Comparison of ENCODE assay signal across 27 cellular contexts in the genomic region with DNA sequence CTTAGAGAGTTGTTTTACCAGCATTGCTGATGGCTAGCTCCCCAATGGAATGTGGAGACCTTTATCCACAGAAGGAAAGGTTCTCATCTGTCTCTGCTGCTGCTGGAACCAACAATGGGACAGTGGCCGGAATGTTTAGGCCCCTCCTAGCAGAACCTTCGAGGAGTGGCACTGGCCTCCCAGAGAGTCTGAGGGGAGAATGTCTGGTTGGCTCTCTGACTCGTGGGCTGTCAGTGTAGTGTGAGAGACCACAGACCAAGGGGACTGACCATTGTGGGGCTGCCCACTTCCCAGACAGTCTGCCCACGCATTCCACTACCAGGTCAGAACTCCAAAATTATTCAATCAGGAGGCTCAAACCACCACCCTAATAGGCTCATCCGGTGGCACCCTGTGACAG. TPM values are rescaled to one million over a fixed set of nuclear protein-coding genes. Genes with fewer than 3 reads are reported as not detected.
DNase-seq lines count a peak whose midpoint lies in the region; ATAC-seq, FAIRE-seq and TF ChIP-seq lines count a peak whose summit lies in the region.
"Had no signal": no experiment of that assay in that cellular context is flagged by ENCODE, and none has a peak within 500 bp of the region (broad histone marks: within the 10 kb centered on the region; RNA-seq: fewer than 3 reads in every experiment).

No MANE protein-coding gene starts in this region.

- peaks cover 77% of the 10 kb centered on the region for H3K4me1 ChIP-seq in HepG2 (ENCODE audit: insufficient read depth, low read length)
- H3K4me1 ChIP-seq in right lobe of liver: peaks cover 0 to 3% (median 0%) of the 10 kb centered on the region in 4 donors
- H3K4me1 ChIP-seq in sigmoid colon: peaks cover 0 to 77% (median 49%) of the 10 kb centered on the region in 4 donors
- no peaks in the 10 kb centered on the region for H3K4me1 ChIP-seq in OCI-LY7 (ENCODE audit: insufficient read depth, low read length, poor library complexity, severe bottlenecking)
- H3K4me1 ChIP-seq: gastrocnemius medialis had no signal

- BruUV-seq in HepG2 (replicated peaks; lab: Mats Ljungman, UMichigan) (no TSS peak), OCI-LY7 (replicated peaks; lab: Mats Ljungman, UMichigan) (no TSS peak)

- POLR2A ChIA-PET in HepG2 (lab: Yijun Ruan, JAX) (interaction anchor here (0.6 kb wide), 1 partner anchor 16 kb away, joined by 4 read pairs; no protein-coding TSS in a partner anchor), OCI-LY7 (lab: Charles Lee) (interaction anchor here (0.5 kb wide), 1 partner anchor 183 kb away, joined by 5 read pairs; no protein-coding TSS in a partner anchor)

- H4K20me1 ChIP-seq in HepG2 (ENCODE audit: insufficient read depth, low read length) (no peaks in the 10 kb centered on the region), OCI-LY7 (ENCODE audit: insufficient read depth, low read length) (no peaks in the 10 kb centered on the region)
- H4K20me1 ChIP-seq: BLaER1 had no signal

- H3K4me2 ChIP-seq in HepG2 (ENCODE audit: low read depth, low read length) (no peak overlapping the region), OCI-LY7 (ENCODE audit: low read length) (no peak overlapping the region)
- H3K4me2 ChIP-seq: A549, BLaER1, smooth muscle cell had no signal

- no peak overlapping the region for H2AFZ ChIP-seq in HepG2 (ENCODE audit: low read length)
- H2AFZ ChIP-seq in OCI-LY7 (ENCODE audit: low read length): no peak overlapping the region

- in situ Hi-C loops in HepG2 (cut with HindIII; ENCODE audit: extremely low pct_ligation_motif_present, low pct_unique_long_range_greater_than_20kb): no loop called here

- no peak for TF ChIP-seq CTCF in HepG2 (CRISPR knock-in tag; IDR thresholded peaks at IDR 0.05)
- no peak for TF ChIP-seq CTCF in right lobe of liver (IDR thresholded peaks at IDR 0.05)
- TF ChIP-seq CTCF in sigmoid colon (IDR thresholded peaks at IDR 0.05): no peak
- no peak for TF ChIP-seq CTCF in OCI-LY7 (conservative IDR thresholded peaks at IDR 0.05; ENCODE audit: low read length)

- CTCF ChIA-PET in HepG2 (lab: Yijun Ruan, JAX; ENCODE audit: low intra/inter-chr PET ratio, low total read pairs) (no interaction called here), OCI-LY7 (lab: Charles Lee; ENCODE audit: unreplicated experiment) (no interaction called here)

- no peak for FAIRE-seq in HepG2 (lab: Jason Lieb, UNC)
- FAIRE-seq: A549, astrocyte, TTC549 had no signal

- H3K4me3 ChIP-seq in HepG2 (replicated peaks in 1 of 3; ENCODE audit: insufficient read depth in 1 of 3, low read depth in 2 of 3, low read length in 3 of 3) (no peak overlapping the region), right lobe of liver (no peak overlapping the region), sigmoid colon (no peak overlapping the region), OCI-LY7 (ENCODE audit: low read depth, low read length, poor library complexity, severe bottlenecking) (no peak overlapping the region)
- H3K4me3 ChIP-seq: A549, BLaER1, gastrocnemius medialis, smooth muscle cell had no signal

- H3K9me2 ChIP-seq in OCI-LY7 (ENCODE audit: insufficient read depth, low read length): no peaks in the 10 kb centered on the region

- H3K9me3 ChIP-seq in HepG2 (ENCODE audit: low read length) (no peaks in the 10 kb centered on the region), right lobe of liver (no peaks in the 10 kb centered on the region), sigmoid colon (no peaks in the 10 kb centered on the region), OCI-LY7 (ENCODE audit: low read length) (no peaks in the 10 kb centered on the region)
- H3K9me3 ChIP-seq: A549, BLaER1, Caco-2, gastrocnemius medialis had no signal

- no peaks in the 10 kb centered on the region for H3K79me2 ChIP-seq in HepG2 (ENCODE audit: insufficient read depth, low read length)
- no peaks in the 10 kb centered on the region for H3K79me2 ChIP-seq in OCI-LY7 (ENCODE audit: insufficient read depth, low read depth, low read length)

- DNase-seq in HepG2 (ENCODE audit: low spot score) (no peak), right lobe of liver (no peak), sigmoid colon (no peak), OCI-LY7 (ENCODE audit: low spot score) (no peak), SW 1271 (lab: John Stamatoyannopoulos, UW) (no peak)
- DNase-seq in activated effector memory CD4-positive, alpha-beta T cell treated with Interleukin-2 at 50 U/mL for 16 hours: no peak
- DNase-seq: activated naive CD4-positive, alpha-beta T cell treated with anti-CD3 and anti-CD28 coated beads, Interleukin-2, amount 50 U/mL, for 16 hours; activated T-cell treated with anti-CD3 and anti-CD28 coated beads, Interleukin-2, amount 50 U/mL, for 48 hours; Caco-2; effector CD8-positive, alpha-beta T cell; gastrocnemius medialis; HFFc6; midbrain; NCI-H1694; NCI-H2171 treated with DMSO at 0.1 percent for 48 hours; NCI-H69; stimulated activated CD4-positive, alpha-beta T cell treated with anti-CD3 and anti-CD28 coated beads, Interleukin-4, amount 100 ng/mL, for 24 hours had no signal

- H3K36me3 ChIP-seq in HepG2 (replicated peaks in 1 of 2; ENCODE audit: control insufficient read depth in 1 of 2, insufficient read depth in 2 of 2, low read length in 2 of 2): no peaks in the 10 kb centered on the region
- no peaks in the 10 kb centered on the region for H3K36me3 ChIP-seq in right lobe of liver
- peaks cover 0 to 18% (median 10%) of the 10 kb centered on the region in 4 donors for H3K36me3 ChIP-seq in sigmoid colon
- H3K36me3 ChIP-seq in OCI-LY7 (ENCODE audit: insufficient read depth, low read length): no peaks in the 10 kb centered on the region
- H3K36me3 ChIP-seq: BLaER1, gastrocnemius medialis had no signal

- no peak for TF ChIP-seq RAD21 in HepG2 (CRISPR knock-in tag; IDR thresholded peaks at IDR 0.05)

- H3K27me3 ChIP-seq in HepG2 (ENCODE audit: control insufficient read depth in 1 of 2, insufficient read depth in 2 of 2, low read length in 2 of 2): peaks cover 0 to 19% of the 10 kb centered on the region in 2 experiments; a peak in 2 of 5 replicates
- H3K27me3 ChIP-seq in right lobe of liver: peaks cover 0 to 4% of the 10 kb centered on the region in 2 donors
- H3K27me3 ChIP-seq in sigmoid colon: no peaks in the 10 kb centered on the region

- WGBS in HepG2 (ENCODE audit: low lambda C conversion rate): 22% methylated on average over 2 of the region's 5 CpGs
- 91% methylated on average over 3 of the region's 5 CpGs for WGBS in right lobe of liver (ENCODE audit: insufficient coverage, low coverage, low lambda C conversion rate, missing lambda C conversion rate)
- 81 to 84% methylated on average over 5 of the region's 5 CpGs for WGBS in sigmoid colon, 2 donors

- H3K9ac ChIP-seq in HepG2 (ENCODE audit: insufficient read depth, low read depth, low read length): no peak overlapping the region
- H3K9ac ChIP-seq: BLaER1 had no signal

- H3K27ac ChIP-seq in HepG2 (ENCODE audit: extremely low read length, insufficient read depth, low read length) (no peak overlapping the region), right lobe of liver (no peak overlapping the region), sigmoid colon (peak overlapping the region; percentile 73 to 96 (median 89)), OCI-LY7 (ENCODE audit: low read depth, low read length, poor library complexity, severe bottlenecking) (no peak overlapping the region)
- H3K27ac ChIP-seq: BLaER1 had no signal

- TF ChIP-seq EP300 in HepG2 (IDR thresholded peaks at IDR 0.05; ENCODE audit: low read depth in 2 of 2, low read length in 2 of 2) (no peak), HepG2 (CRISPR knock-in tag; IDR thresholded peaks at IDR 0.05; ENCODE audit: borderline replicate concordance) (no peak), sigmoid colon (IDR thresholded peaks at IDR 0.05) (no peak)

- TF ChIP-seq POLR2A in HepG2 (IDR thresholded peaks at IDR 0.05; ENCODE audit: insufficient read depth in 1 of 2, low read depth in 2 of 2, low read length in 2 of 2) (no peak), right lobe of liver (IDR thresholded peaks at IDR 0.05) (no peak), sigmoid colon (IDR thresholded peaks at IDR 0.05) (no peak)

- intact Hi-C loops in HepG2 (cut with micrococcal nuclease; ENCODE audit: unreplicated experiment) (no loop called here), right lobe of liver (cut with DNase I) (no loop called here), sigmoid colon (cut with DNase I) (no loop called here), OCI-LY7 (cut with micrococcal nuclease; ENCODE audit: unreplicated experiment) (no loop called here)

- peak; percentile 12; the same call in 2 of the 3 replicates for ATAC-seq in HepG2
- ATAC-seq in right lobe of liver: no peak
- ATAC-seq: gastrocnemius medialis had no signal

RNA-seq across cellular contexts. Expression of gene RASL12, which starts 5.1 kb away (rescaled TPM):
- total RNA-seq in HepG2 (2016; rRNA removed; fragmentation: Illumina TruSeq; extraction: Trizol) (0.39 and 0.55 TPM in 2 replicates), right lobe of liver (1 to 10 TPM in 1 of 6 experiments, under 1 TPM in 5; 0.07 to 1.5 (median 0.24) TPM), sigmoid colon (100 to 1,000 TPM in 1 of 4 donors, 10 to 100 TPM in 3; 29.1 to 102 (median 67.1) TPM), OCI-LY7 (2022) (not detected in 2 replicates)
- total RNA-seq in HepG2 (2016; cell fraction: cytosol; rRNA removed; fragmentation: Illumina TruSeq; extraction: Trizol; ENCODE audit: low read depth): 0.20 and 0.26 TPM in 2 replicates
- 0.34 and 0.45 TPM in 2 replicates for total RNA-seq in HepG2 (2016; cell fraction: insoluble cytoplasmic fraction; rRNA removed; fragmentation: Illumina TruSeq; extraction: Trizol)
- 0.37 and 0.45 TPM in 2 replicates for total RNA-seq in HepG2 (2016; cell fraction: membrane; rRNA removed; fragmentation: Illumina TruSeq; extraction: Trizol)
- total RNA-seq in HepG2 (2016; cell fraction: nucleus; rRNA removed; fragmentation: Illumina TruSeq; extraction: Trizol): 0.66 and 0.68 TPM in 2 replicates
- polyA plus RNA-seq in HepG2 (2011; rRNA removed) (0.10 and 0.16 TPM in 2 replicates), sigmoid colon (10 to 100 TPM in 1 of 3 donors, 1 to 10 TPM in 2; 1.8 to 10.2 (median 9.3) TPM)
- polyA plus RNA-seq in HepG2 (2011; cell fraction: cytosol; rRNA removed): 0.13 TPM in 2 replicates
- polyA plus RNA-seq in HepG2 (2011; cell fraction: nucleus; rRNA removed): 0.26 and 0.32 TPM in 2 replicates
- polyA plus RNA-seq in HepG2 (2012): 0.07 TPM in 1 of 2 replicates, not detected in the other
- 0.08 and 0.10 TPM in 2 replicates for polyA plus RNA-seq in HepG2 (2016; cell fraction: cytosol; fragmentation: Illumina TruSeq; extraction: Trizol; ENCODE audit: low read depth)
- 0.35 TPM in 2 replicates for polyA plus RNA-seq in HepG2 (2016; cell fraction: insoluble cytoplasmic fraction; fragmentation: Illumina TruSeq; extraction: Trizol; ENCODE audit: low read depth)
- polyA plus RNA-seq in HepG2 (2016; cell fraction: membrane; fragmentation: Illumina TruSeq; extraction: Trizol; ENCODE audit: low read depth): 0.27 and 0.41 TPM in 2 replicates
- polyA plus RNA-seq in HepG2 (2016; cell fraction: nucleus; fragmentation: Illumina TruSeq; extraction: Trizol; ENCODE audit: insufficient read depth, low read depth): 1.1 and 1.4 TPM in 2 replicates
- 0.78 TPM in 1 of 2 replicates, not detected in the other for polyA minus RNA-seq in HepG2 (2011; rRNA and poly(A)+ RNA removed; ENCODE audit: low replicate concordance)
- not detected in 2 replicates for polyA minus RNA-seq in HepG2 (2011; cell fraction: cytosol; rRNA and poly(A)+ RNA removed)
- 0.25 and 0.52 TPM in 2 replicates for polyA minus RNA-seq in HepG2 (2011; cell fraction: nucleus; rRNA and poly(A)+ RNA removed)
- total RNA-seq in OCI-LY7 (2014; rRNA removed; shearing (Covaris generic)): not detected in 2 replicates
- total RNA-seq: activated CD8-positive, alpha-beta memory T cell treated with anti-CD3 and anti-CD28 coated beads for 36 hours; HFFc6; M059J had no signal
- polyA plus RNA-seq: IgD-negative memory B cell had no signal

RNA-seq across cellular contexts. Expression of gene KBTBD13, which starts 13.8 kb away (rescaled TPM):
- not detected in 2 replicates for total RNA-seq in HepG2 (2016; rRNA removed; fragmentation: Illumina TruSeq; extraction: Trizol)
- total RNA-seq in HepG2 (2016; cell fraction: cytosol; rRNA removed; fragmentation: Illumina TruSeq; extraction: Trizol; ENCODE audit: low read depth): not detected in 2 replicates
- total RNA-seq in HepG2 (2016; cell fraction: insoluble cytoplasmic fraction; rRNA removed; fragmentation: Illumina TruSeq; extraction: Trizol): 0.02 TPM in 1 of 2 replicates, not detected in the other
- total RNA-seq in HepG2 (2016; cell fraction: membrane; rRNA removed; fragmentation: Illumina TruSeq; extraction: Trizol): 0.07 TPM in 1 of 2 replicates, not detected in the other
- not detected in 2 replicates for total RNA-seq in HepG2 (2016; cell fraction: nucleus; rRNA removed; fragmentation: Illumina TruSeq; extraction: Trizol)
- polyA plus RNA-seq in HepG2 (2011; rRNA removed): not detected in 2 replicates
- polyA plus RNA-seq in HepG2 (2011; cell fraction: cytosol; rRNA removed): not detected in 2 replicates
- polyA plus RNA-seq in HepG2 (2011; cell fraction: nucleus; rRNA removed): not detected in 2 replicates
- not detected in 2 replicates for polyA plus RNA-seq in HepG2 (2012)
- not detected in 2 replicates for polyA plus RNA-seq in HepG2 (2016; cell fraction: cytosol; fragmentation: Illumina TruSeq; extraction: Trizol; ENCODE audit: low read depth)
- not detected in 2 replicates for polyA plus RNA-seq in HepG2 (2016; cell fraction: insoluble cytoplasmic fraction; fragmentation: Illumina TruSeq; extraction: Trizol; ENCODE audit: low read depth)
- not detected in 2 replicates for polyA plus RNA-seq in HepG2 (2016; cell fraction: membrane; fragmentation: Illumina TruSeq; extraction: Trizol; ENCODE audit: low read depth)
- not detected in 2 replicates for polyA plus RNA-seq in HepG2 (2016; cell fraction: nucleus; fragmentation: Illumina TruSeq; extraction: Trizol; ENCODE audit: insufficient read depth, low read depth)
- polyA minus RNA-seq in HepG2 (2011; rRNA and poly(A)+ RNA removed; ENCODE audit: low replicate concordance): 0.08 and 0.21 TPM in 2 replicates
- polyA minus RNA-seq in HepG2 (2011; cell fraction: cytosol; rRNA and poly(A)+ RNA removed): not detected in 2 replicates
- polyA minus RNA-seq in HepG2 (2011; cell fraction: nucleus; rRNA and poly(A)+ RNA removed): not detected in 2 replicates
- not detected for total RNA-seq in right lobe of liver
- not detected for total RNA-seq in sigmoid colon
- polyA plus RNA-seq in sigmoid colon: under 1 TPM in 1 of 3 donors, not detected in 2; 0.03 TPM
- not detected in 2 replicates for total RNA-seq in OCI-LY7 (2014; rRNA removed; shearing (Covaris generic))
- total RNA-seq in OCI-LY7 (2022): not detected in 2 replicates
- total RNA-seq: activated CD8-positive, alpha-beta memory T cell treated with anti-CD3 and anti-CD28 coated beads for 36 hours; astrocyte; Caco-2; cerebellum; HFFc6; M059J; smooth muscle cell had no signal
- polyA plus RNA-seq: A549, esophagus, IgD-negative memory B cell had no signal

RNA-seq across cellular contexts. Expression of gene SLC51B, which starts 17.5 kb away (rescaled TPM):
- total RNA-seq in HepG2 (2016; rRNA removed; fragmentation: Illumina TruSeq; extraction: Trizol): 14.4 and 17.1 TPM in 2 replicates
- total RNA-seq in HepG2 (2016; cell fraction: cytosol; rRNA removed; fragmentation: Illumina TruSeq; extraction: Trizol; ENCODE audit: low read depth): 5.3 and 6.1 TPM in 2 replicates
- total RNA-seq in HepG2 (2016; cell fraction: insoluble cytoplasmic fraction; rRNA removed; fragmentation: Illumina TruSeq; extraction: Trizol): 13.5 and 17.5 TPM in 2 replicates
- total RNA-seq in HepG2 (2016; cell fraction: membrane; rRNA removed; fragmentation: Illumina TruSeq; extraction: Trizol): 7.0 and 7.8 TPM in 2 replicates
- 8.3 and 9.5 TPM in 2 replicates for total RNA-seq in HepG2 (2016; cell fraction: nucleus; rRNA removed; fragmentation: Illumina TruSeq; extraction: Trizol)
- polyA plus RNA-seq in HepG2 (2011; rRNA removed): 12.0 and 14.9 TPM in 2 replicates
- polyA plus RNA-seq in HepG2 (2011; cell fraction: cytosol; rRNA removed): 13.2 and 15.4 TPM in 2 replicates
- 3.4 and 3.5 TPM in 2 replicates for polyA plus RNA-seq in HepG2 (2011; cell fraction: nucleus; rRNA removed)
- 4.6 and 5.6 TPM in 2 replicates for polyA plus RNA-seq in HepG2 (2012)
- 5.3 and 7.1 TPM in 2 replicates for polyA plus RNA-seq in HepG2 (2016; cell fraction: cytosol; fragmentation: Illumina TruSeq; extraction: Trizol; ENCODE audit: low read depth)
- 13.1 and 13.8 TPM in 2 replicates for polyA plus RNA-seq in HepG2 (2016; cell fraction: insoluble cytoplasmic fraction; fragmentation: Illumina TruSeq; extraction: Trizol; ENCODE audit: low read depth)
- 5.5 and 6.5 TPM in 2 replicates for polyA plus RNA-seq in HepG2 (2016; cell fraction: membrane; fragmentation: Illumina TruSeq; extraction: Trizol; ENCODE audit: low read depth)
- 15.7 and 19.3 TPM in 2 replicates for polyA plus RNA-seq in HepG2 (2016; cell fraction: nucleus; fragmentation: Illumina TruSeq; extraction: Trizol; ENCODE audit: insufficient read depth, low read depth)
- 5.1 TPM in 1 of 2 replicates, not detected in the other for polyA minus RNA-seq in HepG2 (2011; rRNA and poly(A)+ RNA removed; ENCODE audit: low replicate concordance)
- polyA minus RNA-seq in HepG2 (2011; cell fraction: cytosol; rRNA and poly(A)+ RNA removed): 3.9 TPM in 2 replicates
- polyA minus RNA-seq in HepG2 (2011; cell fraction: nucleus; rRNA and poly(A)+ RNA removed): 2.7 and 2.9 TPM in 2 replicates
- total RNA-seq in right lobe of liver: 10 to 100 TPM in 1 of 6 experiments, 1 to 10 TPM in 4, under 1 TPM in 1; 0.32 to 10.1 (median 2.7) TPM
- total RNA-seq in sigmoid colon: not detected
- polyA plus RNA-seq in sigmoid colon: 10 to 100 TPM; 76.3 to 92.5 (median 77.0) TPM
- not detected in 2 replicates for total RNA-seq in OCI-LY7 (2014; rRNA removed; shearing (Covaris generic))
- not detected in 2 replicates for total RNA-seq in OCI-LY7 (2022)
- total RNA-seq: activated CD8-positive, alpha-beta memory T cell treated with anti-CD3 and anti-CD28 coated beads for 36 hours; astrocyte; cerebellum; gastrocnemius medialis; HFFc6; M059J; smooth muscle cell had no signal
- polyA plus RNA-seq: IgD-negative memory B cell, smooth muscle cell had no signal

RNA-seq across cellular contexts. Expression of gene MTFMT, which starts 33.3 kb away (rescaled TPM):
- total RNA-seq in HepG2 (2016; rRNA removed; fragmentation: Illumina TruSeq; extraction: Trizol) (23.2 and 27.9 TPM in 2 replicates), right lobe of liver (10 to 100 TPM in 5 of 6 experiments, 1 to 10 TPM in 1; 9.2 to 24.3 (median 13.0) TPM), sigmoid colon (10 to 100 TPM; 31.3 to 43.6 (median 37.8) TPM), OCI-LY7 (2022) (19.0 and 19.1 TPM in 2 replicates)
- total RNA-seq in HepG2 (2016; cell fraction: cytosol; rRNA removed; fragmentation: Illumina TruSeq; extraction: Trizol; ENCODE audit: low read depth): 10.4 and 12.6 TPM in 2 replicates
- 22.7 and 29.9 TPM in 2 replicates for total RNA-seq in HepG2 (2016; cell fraction: insoluble cytoplasmic fraction; rRNA removed; fragmentation: Illumina TruSeq; extraction: Trizol)
- 18.1 and 19.5 TPM in 2 replicates for total RNA-seq in HepG2 (2016; cell fraction: membrane; rRNA removed; fragmentation: Illumina TruSeq; extraction: Trizol)
- 13.3 and 17.4 TPM in 2 replicates for total RNA-seq in HepG2 (2016; cell fraction: nucleus; rRNA removed; fragmentation: Illumina TruSeq; extraction: Trizol)
- polyA plus RNA-seq in HepG2 (2011; rRNA removed) (8.9 and 9.9 TPM in 2 replicates), sigmoid colon (10 to 100 TPM; 10.7 to 12.9 (median 10.8) TPM)
- 7.3 and 11.2 TPM in 2 replicates for polyA plus RNA-seq in HepG2 (2011; cell fraction: cytosol; rRNA removed)
- polyA plus RNA-seq in HepG2 (2011; cell fraction: nucleus; rRNA removed): 4.0 and 5.2 TPM in 2 replicates
- polyA plus RNA-seq in HepG2 (2012): 6.6 and 14.4 TPM in 2 replicates
- polyA plus RNA-seq in HepG2 (2016; cell fraction: cytosol; fragmentation: Illumina TruSeq; extraction: Trizol; ENCODE audit: low read depth): 7.3 and 9.3 TPM in 2 replicates
- polyA plus RNA-seq in HepG2 (2016; cell fraction: insoluble cytoplasmic fraction; fragmentation: Illumina TruSeq; extraction: Trizol; ENCODE audit: low read depth): 22.1 and 23.9 TPM in 2 replicates
- 13.3 and 13.6 TPM in 2 replicates for polyA plus RNA-seq in HepG2 (2016; cell fraction: membrane; fragmentation: Illumina TruSeq; extraction: Trizol; ENCODE audit: low read depth)
- polyA plus RNA-seq in HepG2 (2016; cell fraction: nucleus; fragmentation: Illumina TruSeq; extraction: Trizol; ENCODE audit: insufficient read depth, low read depth): 17.3 and 20.2 TPM in 2 replicates
- 3.2 and 7.6 TPM in 2 replicates for polyA minus RNA-seq in HepG2 (2011; rRNA and poly(A)+ RNA removed; ENCODE audit: low replicate concordance)
- polyA minus RNA-seq in HepG2 (2011; cell fraction: cytosol; rRNA and poly(A)+ RNA removed): 6.6 and 9.0 TPM in 2 replicates
- 10.2 and 16.7 TPM in 2 replicates for polyA minus RNA-seq in HepG2 (2011; cell fraction: nucleus; rRNA and poly(A)+ RNA removed)
- 9.1 and 9.7 TPM in 2 replicates for total RNA-seq in OCI-LY7 (2014; rRNA removed; shearing (Covaris generic))

RNA-seq across cellular contexts. Expression of gene UBAP1L, which starts 52.3 kb away (rescaled TPM):
- 0.13 and 0.86 TPM in 2 replicates for total RNA-seq in HepG2 (2016; rRNA removed; fragmentation: Illumina TruSeq; extraction: Trizol)
- total RNA-seq in HepG2 (2016; cell fraction: cytosol; rRNA removed; fragmentation: Illumina TruSeq; extraction: Trizol; ENCODE audit: low read depth): 0.18 and 0.20 TPM in 2 replicates
- 0.28 and 0.89 TPM in 2 replicates for total RNA-seq in HepG2 (2016; cell fraction: insoluble cytoplasmic fraction; rRNA removed; fragmentation: Illumina TruSeq; extraction: Trizol)
- 0.14 and 0.28 TPM in 2 replicates for total RNA-seq in HepG2 (2016; cell fraction: membrane; rRNA removed; fragmentation: Illumina TruSeq; extraction: Trizol)
- 2.1 and 3.2 TPM in 2 replicates for total RNA-seq in HepG2 (2016; cell fraction: nucleus; rRNA removed; fragmentation: Illumina TruSeq; extraction: Trizol)
- 1.4 and 1.7 TPM in 2 replicates for polyA plus RNA-seq in HepG2 (2011; rRNA removed)
- 0.14 and 0.25 TPM in 2 replicates for polyA plus RNA-seq in HepG2 (2011; cell fraction: cytosol; rRNA removed)
- polyA plus RNA-seq in HepG2 (2011; cell fraction: nucleus; rRNA removed): 9.3 and 9.9 TPM in 2 replicates
- polyA plus RNA-seq in HepG2 (2012): 1.0 and 1.8 TPM in 2 replicates
- 0.10 and 0.14 TPM in 2 replicates for polyA plus RNA-seq in HepG2 (2016; cell fraction: cytosol; fragmentation: Illumina TruSeq; extraction: Trizol; ENCODE audit: low read depth)
- polyA plus RNA-seq in HepG2 (2016; cell fraction: insoluble cytoplasmic fraction; fragmentation: Illumina TruSeq; extraction: Trizol; ENCODE audit: low read depth): 0.16 and 0.17 TPM in 2 replicates
- polyA plus RNA-seq in HepG2 (2016; cell fraction: membrane; fragmentation: Illumina TruSeq; extraction: Trizol; ENCODE audit: low read depth): 0.31 TPM in 1 of 2 replicates, not detected in the other
- polyA plus RNA-seq in HepG2 (2016; cell fraction: nucleus; fragmentation: Illumina TruSeq; extraction: Trizol; ENCODE audit: insufficient read depth, low read depth): 4.4 and 4.9 TPM in 2 replicates
- 2.1 and 5.5 TPM in 2 replicates for polyA minus RNA-seq in HepG2 (2011; rRNA and poly(A)+ RNA removed; ENCODE audit: low replicate concordance)
- 0.26 TPM in 1 of 2 replicates, not detected in the other for polyA minus RNA-seq in HepG2 (2011; cell fraction: cytosol; rRNA and poly(A)+ RNA removed)
- polyA minus RNA-seq in HepG2 (2011; cell fraction: nucleus; rRNA and poly(A)+ RNA removed): 6.7 and 8.5 TPM in 2 replicates
- 1 to 10 TPM; 1.6 to 5.9 (median 3.0) TPM for total RNA-seq in right lobe of liver
- total RNA-seq in sigmoid colon: 1 to 10 TPM; 3.5 to 5.7 (median 5.1) TPM
- polyA plus RNA-seq in sigmoid colon: 1 to 10 TPM in 1 of 3 donors, under 1 TPM in 1, not detected in 1; 0.23 to 2.0 TPM
- total RNA-seq in OCI-LY7 (2014; rRNA removed; shearing (Covaris generic)): 5.7 and 7.4 TPM in 2 replicates
- 8.3 and 8.7 TPM in 2 replicates for total RNA-seq in OCI-LY7 (2022)

Comparison
In these comparisons a context has a peak if more than half of its experiments do, and no peak if none do; other contexts are left out.
1. H3K27ac ChIP-seq: peak in sigmoid colon (4 of 4); none in HepG2 (single experiment), right lobe of liver (0 of 3) and OCI-LY7 (single experiment).
2. RNA of gene RASL12, which starts 5.1 kb away (total RNA-seq): 29.1 to 102 TPM in sigmoid colon; 0.20 to 0.68 TPM in HepG2, 0.07 to 1.5 TPM in right lobe of liver and not detected in OCI-LY7; every median in the first group is over 10 times any median in the second.